1 cellular context compared by ENCODE assay signal in genomic region chr6:73523434-73524123, GRCh38.
A peak's percentile ranks its signal among the peaks of the same experiment; 100 is the strongest.
TF ChIP-seq lines count a peak whose summit lies in the region.

No MANE protein-coding gene starts in this region.

TF ChIP-seq in K562, 482 proteins besides CTCF, POLR2A, EP300 and RAD21 (continued from another document and continues in another):
- 0 out of 2 replicates have a peak, but pooled peaks have one; percentile 17 for TF ChIP-seq TEAD4 (IDR thresholded peaks at IDR 0.05; ENCODE audit: low read length)
- TF ChIP-seq TEAD4 (CRISPR knock-in tag; IDR thresholded peaks at IDR 0.05; ENCODE audit: borderline replicate concordance), result no peak; the same call in 1 of the 2 replicates
- TF ChIP-seq GMEB1 (CRISPR knock-in tag; IDR thresholded peaks at IDR 0.05), result 0 out of 2 replicates have a peak, but pooled peaks have one; percentile 26
- no peak for TF ChIP-seq IRF1 (CRISPR knock-in tag; IDR thresholded peaks at IDR 0.05; ENCODE audit: borderline replicate concordance)
- 0 out of 2 replicates have a peak, but pooled peaks have one; percentile 4 for TF ChIP-seq TFE3 (CRISPR knock-in tag; IDR thresholded peaks at IDR 0.05)
- no peak for TF ChIP-seq SMARCA4 (IDR thresholded peaks at IDR 0.05)
- TF ChIP-seq PTTG1 (tag; IDR thresholded peaks at IDR 0.05; ENCODE audit: low read depth), result no peak
- TF ChIP-seq POLR2H (tag; IDR thresholded peaks at IDR 0.05; ENCODE audit: low read depth), result peak; percentile 92
- TF ChIP-seq ILK (tag; IDR thresholded peaks at IDR 0.05; ENCODE audit: borderline replicate concordance, low read depth), result no peak
- TF ChIP-seq SOX6 (IDR thresholded peaks at IDR 0.05), result no peak; the same call in 1 of the 2 replicates
- TF ChIP-seq LEF1 (IDR thresholded peaks at IDR 0.05), result no peak
- no peak; the same call in 1 of the 2 replicates for TF ChIP-seq RFX1 (IDR thresholded peaks at IDR 0.05)
- no peak for TF ChIP-seq NR2C2 (CRISPR knock-in tag; IDR thresholded peaks at IDR 0.05)
- peak; percentile 81 for TF ChIP-seq NR2C2 (tag; IDR thresholded peaks at IDR 0.05)
- no peak for TF ChIP-seq TFAM (CRISPR knock-in tag; conservative IDR thresholded peaks at IDR 0.05)
- no peak for TF ChIP-seq HDAC3 (IDR thresholded peaks at IDR 0.05; ENCODE audit: borderline replicate concordance, partially characterized antibody)
- TF ChIP-seq CEBPZ (IDR thresholded peaks at IDR 0.05; ENCODE audit: borderline replicate concordance, low read depth, low read length), result no peak
- TF ChIP-seq SAP30 (IDR thresholded peaks at IDR 0.05; ENCODE audit: borderline replicate concordance, insufficient read depth, low read depth, low read length, poor library complexity, severe bottlenecking), result peak; percentile 50
- peak; percentile 67; the same call in 1 of the 2 replicates for TF ChIP-seq GABPB1 (CRISPR knock-in tag; IDR thresholded peaks at IDR 0.05)
- no peak; the same call in none of the 2 replicates for TF ChIP-seq HCFC1 (IDR thresholded peaks at IDR 0.05; ENCODE audit: low read depth, low read length)
- TF ChIP-seq TRIM28 (IDR thresholded peaks at IDR 0.05), result no peak
- no peak for TF ChIP-seq MEF2D (tag; conservative IDR thresholded peaks at IDR 0.05; ENCODE audit: low read depth)
- TF ChIP-seq ZNF586 (CRISPR knock-in tag; conservative IDR thresholded peaks at IDR 0.05), result no peak
- TF ChIP-seq ZNF398 (CRISPR knock-in tag; IDR thresholded peaks at IDR 0.05), result no peak
- TF ChIP-seq MAFF (IDR thresholded peaks at IDR 0.05; ENCODE audit: low read length), result no peak
- TF ChIP-seq ATF4 (CRISPR knock-in tag; IDR thresholded peaks at IDR 0.05), result no peak
- TF ChIP-seq RBM39 (optimal IDR thresholded peaks at IDR 0.05; ENCODE audit: low read depth, low read length), result no peak
- TF ChIP-seq ZBTB8A (IDR thresholded peaks at IDR 0.05; ENCODE audit: partially characterized antibody), result no peak
- no peak for TF ChIP-seq RBM15 (IDR thresholded peaks at IDR 0.05; ENCODE audit: insufficient read depth, low read length)
- 0 out of 2 replicates have a peak, but pooled peaks have one; percentile 16 for TF ChIP-seq SMC3 (conservative IDR thresholded peaks at IDR 0.05; ENCODE audit: insufficient read depth, low read depth, low read length)
- no peak for TF ChIP-seq ZNF77 (CRISPR knock-in tag; IDR thresholded peaks at IDR 0.05)
- no peak for TF ChIP-seq TARDBP (IDR thresholded peaks at IDR 0.05)
- no peak for TF ChIP-seq PRMT5 (CRISPR knock-in tag; IDR thresholded peaks at IDR 0.05)
- peak; percentile 47; the same call in 1 of the 2 replicates for TF ChIP-seq LCOR (CRISPR knock-in tag; IDR thresholded peaks at IDR 0.05)
- TF ChIP-seq UBTF (IDR thresholded peaks at IDR 0.05; ENCODE audit: borderline replicate concordance in 1 of 2, low read depth in 2 of 2, low read length in 2 of 2), result no peak
- TF ChIP-seq ZBTB40 (IDR thresholded peaks at IDR 0.05), result peak; percentile 71
- no peak for TF ChIP-seq ZBTB40 (CRISPR knock-in tag; IDR thresholded peaks at IDR 0.05)
